ENCODE assay signal across 11 cellular contexts in the genomic region with DNA sequence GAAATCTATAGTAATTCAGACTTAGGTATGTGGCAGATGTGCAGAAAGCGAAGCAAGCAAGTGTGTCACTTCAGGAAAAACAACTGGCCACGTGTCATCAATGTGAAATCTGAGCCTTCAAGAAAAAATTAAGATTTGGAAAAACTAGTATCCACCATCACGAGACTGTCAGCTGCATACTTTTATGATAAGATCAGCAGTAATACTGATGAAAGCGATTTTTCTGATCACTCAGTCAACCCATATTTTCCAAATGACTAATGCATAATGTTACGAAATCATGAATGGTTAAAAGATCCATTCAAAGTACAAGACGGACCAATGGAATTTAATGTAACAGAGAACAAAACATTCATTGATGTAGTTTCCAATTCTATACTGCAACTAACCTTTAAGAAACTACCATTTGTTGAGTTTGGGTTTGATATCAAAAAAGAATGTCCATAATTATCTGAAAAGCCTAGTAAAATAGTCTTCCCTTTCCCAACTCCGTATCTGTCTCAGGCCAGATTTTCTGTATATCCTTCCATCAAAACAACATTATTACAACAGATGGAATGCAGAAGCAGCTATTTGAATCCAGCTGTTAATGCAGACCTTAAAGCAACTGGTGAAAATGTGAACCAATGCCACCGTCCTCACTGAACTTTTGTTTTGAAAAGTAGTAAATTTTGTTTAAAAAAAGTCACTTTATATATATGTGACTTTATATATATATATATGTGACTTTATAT. TPM values are rescaled to one million over a fixed set of nuclear protein-coding genes. Genes with fewer than 3 reads are reported as not detected.
DNase-seq lines count a peak whose midpoint lies in the region; ATAC-seq and TF ChIP-seq lines count a peak whose summit lies in the region.
"Had no signal": no experiment of that assay in that cellular context is flagged by ENCODE, and none has a peak within 500 bp of the region (broad histone marks: within the 10 kb centered on the region; RNA-seq: fewer than 3 reads in every experiment).

No MANE protein-coding gene starts in this region.

- DNase-seq in activated T-cell treated with anti-CD3 and anti-CD28 coated beads, Interleukin-2, amount 50 U/mL, for 72 hours, result no peak
- DNase-seq in activated T-cell treated with anti-CD3 and anti-CD28 coated beads, Interleukin-2, amount 50 U/mL, for 1 hour, result no peak
- DNase-seq in astrocyte of the hippocampus (ENCODE audit: low read depth, low spot score) (peak; percentile 71), iris pigment epithelial cell (ENCODE audit: low read depth) (peak; percentile 96), type B pancreatic cell (ENCODE audit: extremely low spot score, unreplicated experiment) (no peak), SIG-M5 (lab: John Stamatoyannopoulos, UW) (no peak), mucosa of gallbladder (ENCODE audit: low spot score) (no peak)
- no peak for DNase-seq in activated effector memory CD4-positive, alpha-beta T cell treated with anti-CD3 and anti-CD28 coated beads, Interleukin-2, amount 50 U/mL, for 16 hours
- DNase-seq: activated CD4-positive, alpha-beta memory T cell treated with anti-CD3 and anti-CD28 coated beads for 36 hours; BE2C; KG1 had no signal

- peak overlapping the region; percentile 60 for H3K27ac Mint-ChIP-seq in activated T-cell treated with anti-CD3 and anti-CD28 coated beads, Interleukin-2, amount 50 U/mL, for 72 hours
- peak overlapping the region; percentile 83 for H3K27ac Mint-ChIP-seq in type B pancreatic cell
- H3K27ac Mint-ChIP-seq: activated CD4-positive, alpha-beta memory T cell treated with anti-CD3 and anti-CD28 coated beads for 36 hours had no signal

- no peak overlapping the region for H3K4me3 Mint-ChIP-seq in activated T-cell treated with anti-CD3 and anti-CD28 coated beads, Interleukin-2, amount 50 U/mL, for 72 hours
- H3K4me3 Mint-ChIP-seq in type B pancreatic cell, result peak overlapping the region; percentile 10
- H3K4me3 Mint-ChIP-seq: activated CD4-positive, alpha-beta memory T cell treated with anti-CD3 and anti-CD28 coated beads for 36 hours had no signal

- peaks cover 14 to 34% of the 10 kb centered on the region in 2 donors for H3K36me3 Mint-ChIP-seq in activated T-cell treated with anti-CD3 and anti-CD28 coated beads, Interleukin-2, amount 50 U/mL, for 72 hours (ENCODE audit: insufficient read depth in 2 of 2)
- H3K36me3 Mint-ChIP-seq in type B pancreatic cell, result peaks cover 35% of the 10 kb centered on the region

- peaks cover 6% of the 10 kb centered on the region for H3K4me1 Mint-ChIP-seq in activated T-cell treated with anti-CD3 and anti-CD28 coated beads, Interleukin-2, amount 50 U/mL, for 72 hours (ENCODE audit: low read depth)
- no peaks in the 10 kb centered on the region for H3K4me1 Mint-ChIP-seq in type B pancreatic cell (ENCODE audit: unreplicated experiment)

- H3K27me3 Mint-ChIP-seq in activated T-cell treated with anti-CD3 and anti-CD28 coated beads, Interleukin-2, amount 50 U/mL, for 72 hours (ENCODE audit: low read depth), result no peaks in the 10 kb centered on the region
- no peaks in the 10 kb centered on the region for H3K27me3 Mint-ChIP-seq in type B pancreatic cell
- H3K27me3 Mint-ChIP-seq: activated CD4-positive, alpha-beta memory T cell treated with anti-CD3 and anti-CD28 coated beads for 36 hours had no signal

- ATAC-seq in activated T-cell treated with anti-CD3 and anti-CD28 coated beads, Interleukin-2, amount 50 U/mL, for 72 hours (replicated peaks in 1 of 2), result peak in 1 of 2 donors; percentile 9

- no peak for TF ChIP-seq CTCF in type B pancreatic cell (conservative IDR thresholded peaks at IDR 0.05)

- no peaks in the 10 kb centered on the region for H3K9me3 Mint-ChIP-seq in activated T-cell treated with anti-CD3 and anti-CD28 coated beads, Interleukin-2, amount 50 U/mL, for 72 hours
- no peaks in the 10 kb centered on the region for H3K9me3 Mint-ChIP-seq in type B pancreatic cell
- H3K9me3 Mint-ChIP-seq: activated CD4-positive, alpha-beta memory T cell treated with anti-CD3 and anti-CD28 coated beads for 36 hours had no signal

RNA-seq across cellular contexts. Expression of a gene that starts 17.0 kb away (rescaled TPM):
- 100 to 1,000 TPM in 1 of 2 donors, 10 to 100 TPM in 1; 98.3 to 133 TPM for total RNA-seq in activated T-cell treated with anti-CD3 and anti-CD28 coated beads, Interleukin-2, amount 50 U/mL, for 72 hours
- 16.5 and 21.9 TPM in 2 replicates for total RNA-seq in type B pancreatic cell (ENCODE audit: low replicate concordance)
- total RNA-seq in mucosa of gallbladder, result 18.5 TPM

RNA-seq across cellular contexts. Expression of a gene that starts 30.5 kb away (rescaled TPM):
- 10 to 100 TPM; 69.6 to 81.0 TPM for total RNA-seq in activated T-cell treated with anti-CD3 and anti-CD28 coated beads, Interleukin-2, amount 50 U/mL, for 72 hours
- 50.2 and 52.7 TPM in 2 replicates for total RNA-seq in type B pancreatic cell (ENCODE audit: low replicate concordance)
- 59.4 TPM for total RNA-seq in mucosa of gallbladder

Comparison
In these comparisons a context has a peak if more than half of its experiments do, and no peak if none do; other contexts are left out.
1. DNase-seq: peak in astrocyte of the hippocampus (single experiment) and iris pigment epithelial cell (single experiment); none in activated T-cell treated with anti-CD3 and anti-CD28 coated beads, Interleukin-2, amount 50 U/mL, for 72 hours (0 of 2), activated T-cell treated with anti-CD3 and anti-CD28 coated beads, Interleukin-2, amount 50 U/mL, for 1 hour (single experiment), type B pancreatic cell (single experiment), activated effector memory CD4-positive, alpha-beta T cell treated with anti-CD3 and anti-CD28 coated beads, Interleukin-2, amount 50 U/mL, for 16 hours (single experiment), SIG-M5 (single experiment) and mucosa of gallbladder (single experiment).